Comparison of ENCODE assay signal across 9 cellular contexts in genomic region chr1:200075938-200076546, GRCh38. TPM values are rescaled to one million over a fixed set of nuclear protein-coding genes. Genes with fewer than 3 reads are reported as not detected.
DNase-seq lines count a peak whose midpoint lies in the region; ATAC-seq, FAIRE-seq and TF ChIP-seq lines count a peak whose summit lies in the region.
"Had no signal": no experiment of that assay in that cellular context is flagged by ENCODE, and none has a peak within 500 bp of the region (broad histone marks: within the 10 kb centered on the region; RNA-seq: fewer than 3 reads in every experiment).

No MANE protein-coding gene starts in this region.

- peaks cover 3% of the 10 kb centered on the region for H3K27me3 ChIP-seq in bronchial epithelial cell (ENCODE audit: control insufficient read depth, insufficient read depth, low read length)

- no peak for FAIRE-seq in bronchial epithelial cell (lab: Jason Lieb, UNC)

- no peak overlapping the region for H3K4me3 ChIP-seq in bronchial epithelial cell (ENCODE audit: low read depth, low read length)

- no peaks in the 10 kb centered on the region for H3K36me3 ChIP-seq in bronchial epithelial cell (ENCODE audit: control insufficient read depth, insufficient read depth, low read length)
- H3K36me3 ChIP-seq: neutrophil had no signal

- DNase-seq in A172 (ENCODE audit: low spot score) = peak; percentile 82
- peak; percentile 74 for DNase-seq in HT1080 (ENCODE audit: low read depth)
- DNase-seq in bronchial epithelial cell (ENCODE audit: low read depth) = peak; percentile 76
- DNase-seq in left lobe of liver (ENCODE audit: low spot score) = no peak
- DNase-seq in activated T-cell treated with anti-CD3 and anti-CD28 coated beads for 4 hours = no peak
- DNase-seq in D341Med (ENCODE audit: low spot score) = no peak
- no peak for DNase-seq in NCI-H446 (lab: John Stamatoyannopoulos, UW)

- no peak for TF ChIP-seq CTCF in bronchial epithelial cell (IDR thresholded peaks at IDR 0.05; ENCODE audit: insufficient read depth, low read length, severe bottlenecking)

- ATAC-seq in left lobe of liver = peak; percentile 87
- ATAC-seq in GM18511 (IDR thresholded peaks at IDR 0.05; ENCODE audit: unreplicated experiment) = no peak

RNA-seq across cellular contexts. Expression of gene NR5A2, which starts 48.5 kb away (rescaled TPM):
- total RNA-seq in A172 (2014; rRNA removed; shearing (Covaris generic)) = 0.03 TPM in 1 of 2 replicates, not detected in the other
- 0.19 and 0.23 TPM in 2 replicates for total RNA-seq in HT1080 (2014; rRNA removed; shearing (Covaris generic))
- polyA plus RNA-seq in HT1080 (2015; cell fraction: cytosol; rRNA removed) = 0.06 and 0.22 TPM in 2 replicates
- 0.05 and 0.06 TPM in 2 replicates for polyA plus RNA-seq in HT1080 (2015; cell fraction: nucleus; rRNA removed)
- total RNA-seq in bronchial epithelial cell (not detected in 2 replicates), left lobe of liver (27.9 TPM)

Comparison
In these comparisons a context has a peak if more than half of its experiments do, and no peak if none do; other contexts are left out.
1. DNase-seq: peak in A172 (single experiment), HT1080 (single experiment) and bronchial epithelial cell (single experiment); none in left lobe of liver (single experiment), activated T-cell treated with anti-CD3 and anti-CD28 coated beads for 4 hours (single experiment), D341Med (single experiment) and NCI-H446 (0 of 2).
2. RNA of gene NR5A2, which starts 48.5 kb away (total RNA-seq): 27.9 TPM in left lobe of liver (single experiment); 0.19 to 0.23 TPM in HT1080, 0.03 TPM in A172 and not detected in bronchial epithelial cell; every median in the first group is over 10 times any median in the second.